In the genomic region with DNA sequence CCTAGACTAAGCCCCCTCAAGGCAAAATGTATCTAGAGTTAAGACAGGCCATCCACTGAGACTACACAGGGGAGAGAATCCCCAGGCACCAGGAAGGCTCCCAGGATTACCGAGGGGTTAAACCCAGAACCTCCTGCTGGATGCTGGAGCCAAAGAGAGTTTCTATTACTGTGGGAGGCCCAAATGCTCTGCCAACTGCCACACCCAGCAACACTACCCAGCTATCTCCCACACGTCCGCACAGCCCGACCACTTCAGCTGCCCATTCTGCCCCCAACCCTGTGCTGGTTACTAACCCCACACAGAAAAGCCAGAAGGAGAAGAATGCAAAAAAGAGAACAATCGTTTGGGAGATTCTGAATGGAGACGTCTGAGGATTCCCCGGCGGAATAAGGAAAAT, we compare ENCODE assay signal across 12 cellular contexts.
DNase-seq lines count a peak whose midpoint lies in the region; ATAC-seq and TF ChIP-seq lines count a peak whose summit lies in the region.
"Had no signal": no experiment of that assay in that cellular context is flagged by ENCODE, and none has a peak within 500 bp of the region (broad histone marks: within the 10 kb centered on the region; RNA-seq: fewer than 3 reads in every experiment).

No MANE protein-coding gene starts in this region.

- POLR2A ChIA-PET in PC-3 (lab: Charles Lee; ENCODE audit: unreplicated experiment): no interaction called here

- no peak overlapping the region for H3K9ac ChIP-seq in PC-3 (ENCODE audit: low read length)

- intact Hi-C loops in PC-3 (cut with micrococcal nuclease): no loop called here

- H3K36me3 Mint-ChIP-seq in T-helper 1 cell treated with Interleukin-12 subunit alpha and Interleukin-12 subunit beta and Interleukin-4 antibody, amounts not matched to agents 30 μg/mL and 1 μg/mL, for 36 hours (ENCODE audit: low read depth): peaks cover 41% of the 10 kb centered on the region
- H3K36me3 Mint-ChIP-seq in endothelial cell (ENCODE audit: low read depth, unreplicated experiment): peaks cover 59% of the 10 kb centered on the region
- H3K36me3 Mint-ChIP-seq in stimulated activated effector memory CD8-positive, alpha-beta T cell treated with anti-CD3 and anti-CD28 coated beads, Interleukin-12 subunit alpha, Interleukin-12 subunit beta, amount 100 ng/mL, for 72 hours: peaks cover 68% of the 10 kb centered on the region

- H3K27ac Mint-ChIP-seq in T-helper 1 cell treated with Interleukin-12 subunit alpha and Interleukin-12 subunit beta and Interleukin-4 antibody, amounts not matched to agents 30 μg/mL and 1 μg/mL, for 36 hours: peak overlapping the region; percentile 32
- H3K27ac Mint-ChIP-seq in endothelial cell (ENCODE audit: unreplicated experiment): peak overlapping the region; percentile 68
- H3K27ac Mint-ChIP-seq in stimulated activated effector memory CD8-positive, alpha-beta T cell treated with anti-CD3 and anti-CD28 coated beads, Interleukin-12 subunit alpha, Interleukin-12 subunit beta, amount 100 ng/mL, for 72 hours: peak overlapping the region; percentile 85

- peaks cover 47% of the 10 kb centered on the region for H3K4me1 Mint-ChIP-seq in T-helper 1 cell treated with Interleukin-12 subunit alpha and Interleukin-12 subunit beta and Interleukin-4 antibody, amounts not matched to agents 30 μg/mL and 1 μg/mL, for 36 hours (ENCODE audit: low read depth)
- peaks cover 46% of the 10 kb centered on the region for H3K4me1 Mint-ChIP-seq in endothelial cell (ENCODE audit: unreplicated experiment)
- peaks cover 70% of the 10 kb centered on the region for H3K4me1 Mint-ChIP-seq in stimulated activated effector memory CD8-positive, alpha-beta T cell treated with anti-CD3 and anti-CD28 coated beads, Interleukin-12 subunit alpha, Interleukin-12 subunit beta, amount 100 ng/mL, for 72 hours

- peak overlapping the region; percentile 32 for H3K4me3 Mint-ChIP-seq in T-helper 1 cell treated with Interleukin-12 subunit alpha and Interleukin-12 subunit beta and Interleukin-4 antibody, amounts not matched to agents 30 μg/mL and 1 μg/mL, for 36 hours
- peak overlapping the region; percentile 52 for H3K4me3 Mint-ChIP-seq in endothelial cell (ENCODE audit: unreplicated experiment)
- peak overlapping the region; percentile 40 for H3K4me3 Mint-ChIP-seq in stimulated activated effector memory CD8-positive, alpha-beta T cell treated with anti-CD3 and anti-CD28 coated beads, Interleukin-12 subunit alpha, Interleukin-12 subunit beta, amount 100 ng/mL, for 72 hours

- H3K4me1 ChIP-seq in PC-3 (ENCODE audit: insufficient read depth, low read length): peaks cover 33% of the 10 kb centered on the region

- H3K79me2 ChIP-seq in PC-3 (ENCODE audit: low read length): peaks cover 13% of the 10 kb centered on the region

- H3K27me3 ChIP-seq in PC-3 (ENCODE audit: low read length): no peaks in the 10 kb centered on the region
- H3K27me3 ChIP-seq: body of pancreas, testis had no signal

- CTCF ChIA-PET in PC-3 (lab: Charles Lee): no interaction called here

- H3K27me3 Mint-ChIP-seq in T-helper 1 cell treated with Interleukin-12 subunit alpha and Interleukin-12 subunit beta and Interleukin-4 antibody, amounts not matched to agents 30 μg/mL and 1 μg/mL, for 36 hours (ENCODE audit: low read depth): no peaks in the 10 kb centered on the region
- peaks cover 2% of the 10 kb centered on the region for H3K27me3 Mint-ChIP-seq in endothelial cell (ENCODE audit: unreplicated experiment)

- no peaks in the 10 kb centered on the region for H3K9me3 ChIP-seq in PC-3 (ENCODE audit: low read length)
- H3K9me3 ChIP-seq: body of pancreas, testis had no signal

- DNase-seq in T-helper 1 cell (no peak), PC-3 (no peak), endothelial cell (ENCODE audit: low spot score) (no peak), amniotic stem cell (lab: John Stamatoyannopoulos, UW) (no peak), SK-N-DZ (ENCODE audit: low spot score) (no peak)
- no peak for DNase-seq in stimulated activated effector memory CD8-positive, alpha-beta T cell treated with anti-CD3 and anti-CD28 coated beads, Interleukin-12 subunit alpha, Interleukin-12 subunit beta, amount 100 ng/mL, for 72 hours (ENCODE audit: low spot score in 2 of 2)
- DNase-seq: body of pancreas, DMS 273 treated with DMSO at 0.1 percent for 48 hours, testis had no signal

- BruUV-seq in PC-3 (replicated peaks; lab: Mats Ljungman, UMichigan): no TSS peak

- H2AFZ ChIP-seq in PC-3 (ENCODE audit: low read length): no peak overlapping the region

- H3K4me2 ChIP-seq in PC-3 (ENCODE audit: low read length): peak overlapping the region; percentile 28; the same call in 1 of the 2 replicates

- H3K27ac ChIP-seq in PC-3 (ENCODE audit: low read length): peak overlapping the region; percentile 60
- H3K27ac ChIP-seq: 22Rv1 had no signal

- H3K36me3 ChIP-seq in PC-3 (ENCODE audit: low read depth, low read length): peaks cover 27% of the 10 kb centered on the region; the same call in 1 of the 2 replicates

- no peak overlapping the region for H3K4me3 ChIP-seq in PC-3 (ENCODE audit: low read length)
- H3K4me3 ChIP-seq: body of pancreas, testis had no signal

- TF ChIP-seq CTCF in PC-3 (conservative IDR thresholded peaks at IDR 0.05; ENCODE audit: low read depth, low read length): no peak
- TF ChIP-seq CTCF in endothelial cell (IDR thresholded peaks at IDR 0.05; ENCODE audit: unreplicated experiment): no peak

- no peak for ATAC-seq in PC-3
- ATAC-seq in stimulated activated effector memory CD8-positive, alpha-beta T cell treated with anti-CD3 and anti-CD28 coated beads, Interleukin-12 subunit alpha, Interleukin-12 subunit beta, amount 100 ng/mL, for 72 hours: no peak
- ATAC-seq in HG03565 (IDR thresholded peaks at IDR 0.05; ENCODE audit: unreplicated experiment): no peak
- ATAC-seq: body of pancreas had no signal

- no peaks in the 10 kb centered on the region for H3K9me2 ChIP-seq in PC-3 (replicated peaks; ENCODE audit: low read length)

- H3K9me3 Mint-ChIP-seq in T-helper 1 cell treated with Interleukin-12 subunit alpha and Interleukin-12 subunit beta and Interleukin-4 antibody, amounts not matched to agents 30 μg/mL and 1 μg/mL, for 36 hours: no peaks in the 10 kb centered on the region
- H3K9me3 Mint-ChIP-seq in endothelial cell (ENCODE audit: unreplicated experiment): no peaks in the 10 kb centered on the region
- H3K9me3 Mint-ChIP-seq in stimulated activated effector memory CD8-positive, alpha-beta T cell treated with anti-CD3 and anti-CD28 coated beads, Interleukin-12 subunit alpha, Interleukin-12 subunit beta, amount 100 ng/mL, for 72 hours: no peaks in the 10 kb centered on the region

- no peaks in the 10 kb centered on the region for H3F3A ChIP-seq in PC-3 (ENCODE audit: low read length, unreplicated experiment)

- 0 out of 2 replicates have a peak, but pooled peaks cover 3% of the 10 kb centered on the region for H4K20me1 ChIP-seq in PC-3 (ENCODE audit: low read length)

Comparison
In these comparisons a context has a peak if more than half of its experiments do, and no peak if none do; other contexts are left out.
1. H3K27ac Mint-ChIP-seq: peak in every context shown above with its lines; median percentile 85 in stimulated activated effector memory CD8-positive, alpha-beta T cell treated with anti-CD3 and anti-CD28 coated beads, Interleukin-12 subunit alpha, Interleukin-12 subunit beta, amount 100 ng/mL, for 72 hours; 68 in endothelial cell; 32 in T-helper 1 cell treated with Interleukin-12 subunit alpha and Interleukin-12 subunit beta and Interleukin-4 antibody, amounts not matched to agents 30 μg/mL and 1 μg/mL, for 36 hours.